Comparison of ENCODE assay signal across 1 cellular context in genomic region chr14:55221186-55221585, GRCh38.
TF ChIP-seq lines count a peak whose summit lies in the region.

No MANE protein-coding gene starts in this region.

TF ChIP-seq in IMR-90, 13 proteins besides CTCF, POLR2A, EP300 and RAD21 (continued from another document):
- TF ChIP-seq, protein P1, sequence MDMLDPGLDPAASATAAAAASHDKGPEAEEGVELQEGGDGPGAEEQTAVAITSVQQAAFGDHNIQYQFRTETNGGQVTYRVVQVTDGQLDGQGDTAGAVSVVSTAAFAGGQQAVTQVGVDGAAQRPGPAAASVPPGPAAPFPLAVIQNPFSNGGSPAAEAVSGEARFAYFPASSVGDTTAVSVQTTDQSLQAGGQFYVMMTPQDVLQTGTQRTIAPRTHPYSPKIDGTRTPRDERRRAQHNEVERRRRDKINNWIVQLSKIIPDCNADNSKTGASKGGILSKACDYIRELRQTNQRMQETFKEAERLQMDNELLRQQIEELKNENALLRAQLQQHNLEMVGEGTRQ (IDR thresholded peaks at IDR 0.05; ENCODE audit: low read depth, low read length): no peak
- TF ChIP-seq MXI1 (IDR thresholded peaks at IDR 0.05; ENCODE audit: borderline replicate concordance, low read depth, low read length) (no peak), MAFK (IDR thresholded peaks at IDR 0.05; ENCODE audit: low read depth, low read length) (peak; percentile 1; the same call in 1 of the 2 replicates), BHLHE40 (IDR thresholded peaks at IDR 0.05; ENCODE audit: low read depth, low read length) (0 out of 2 replicates have a peak, but pooled peaks have one; percentile 4), RCOR1 (IDR thresholded peaks at IDR 0.05; ENCODE audit: insufficient replicate concordance, low read length) (no peak), FOS (IDR thresholded peaks at IDR 0.05; ENCODE audit: low read depth, low read length) (no peak), NFE2L2 (IDR thresholded peaks at IDR 0.05; ENCODE audit: low read depth, low read length) (no peak), ELK1 (IDR thresholded peaks at IDR 0.05; ENCODE audit: borderline replicate concordance, low read depth, low read length) (no peak), CHD1 (IDR thresholded peaks at IDR 0.05; ENCODE audit: low read depth, low read length) (no peak), SMC3 (IDR thresholded peaks at IDR 0.05; ENCODE audit: low read depth, low read length) (no peak)
